In the genomic region with DNA sequence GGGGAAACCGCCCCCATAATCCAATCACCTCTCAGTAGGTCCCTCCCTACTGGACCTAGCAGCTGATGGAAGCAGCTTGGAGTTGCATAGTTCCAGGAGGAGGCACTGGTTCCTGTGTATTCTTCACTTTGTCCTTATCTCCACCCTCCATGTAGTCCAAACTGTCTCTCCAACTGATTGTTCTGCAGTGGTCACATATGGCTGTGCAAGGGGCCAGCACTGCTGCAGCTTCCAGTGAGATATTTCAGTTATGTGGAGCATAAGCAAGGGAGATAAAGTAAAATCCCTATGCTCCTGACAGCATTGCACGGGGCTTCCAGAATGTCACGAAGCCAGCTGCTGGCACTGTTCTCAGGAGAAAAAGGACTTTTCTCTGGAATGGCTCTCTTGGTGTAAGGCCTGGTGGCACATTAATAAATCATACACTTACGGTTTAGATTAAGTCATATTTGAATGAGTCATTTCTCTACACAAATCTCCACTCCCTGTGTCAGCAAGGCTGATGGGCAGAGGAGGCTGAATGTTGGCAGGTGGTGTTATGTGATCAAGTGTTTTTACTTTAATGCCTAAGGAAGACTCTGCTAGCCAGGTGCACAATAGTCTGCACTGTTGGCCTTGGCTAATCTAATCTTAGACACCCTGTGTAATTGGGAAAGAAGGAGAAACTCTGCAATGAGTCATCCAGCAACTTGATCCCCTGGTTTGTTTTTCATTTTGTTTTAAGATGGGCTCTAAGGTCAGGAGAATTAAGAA, we compare ENCODE assay signal across 1 cellular context.
TF ChIP-seq lines count a peak whose summit lies in the region.

No MANE protein-coding gene starts in this region.

TF ChIP-seq in HCT116, 20 proteins besides CTCF, POLR2A, EP300 and RAD21 (continued from another document):
- no peak for TF ChIP-seq EZH2phosphoT487 (IDR thresholded peaks at IDR 0.05; ENCODE audit: borderline replicate concordance)
- peak; percentile 84 for TF ChIP-seq JUND (IDR thresholded peaks at IDR 0.05)
- peak; percentile 79 for TF ChIP-seq CEBPB (IDR thresholded peaks at IDR 0.05; ENCODE audit: low read depth)
- no peak for TF ChIP-seq EZH2 (IDR thresholded peaks at IDR 0.05)
TF ChIP-seq in HCT116: peak in this region for 9.
